1 cellular context compared by ENCODE assay signal in the genomic region with DNA sequence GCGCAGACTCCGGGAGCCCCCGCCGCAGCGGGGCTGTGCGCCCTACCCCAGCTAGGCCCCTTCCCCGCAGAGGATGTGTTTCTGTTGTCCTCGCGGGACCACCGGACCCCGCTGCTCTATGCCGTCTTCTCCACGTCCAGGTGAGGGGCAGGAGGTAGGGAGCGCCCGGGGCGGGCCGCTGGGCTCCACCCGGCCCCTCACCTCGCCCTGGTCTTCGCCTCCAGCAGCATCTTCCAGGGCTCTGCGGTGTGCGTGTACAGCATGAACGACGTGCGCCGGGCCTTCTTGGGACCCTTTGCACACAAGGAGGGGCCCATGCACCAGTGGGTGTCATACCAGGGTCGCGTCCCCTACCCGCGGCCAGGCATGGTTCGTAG.
A peak's percentile ranks its signal among the peaks of the same experiment; 100 is the strongest.
TF ChIP-seq lines count a peak whose summit lies in the region.

No MANE protein-coding gene starts in this region.

TF ChIP-seq in endothelial cell of umbilical vein, 7 proteins besides CTCF, POLR2A, EP300 and RAD21:
- peak; percentile 38 for TF ChIP-seq EZH2 (IDR thresholded peaks at IDR 0.05; ENCODE audit: borderline replicate concordance, low read depth, low read length, severe bottlenecking)
- TF ChIP-seq GATA2 (IDR thresholded peaks at IDR 0.05; ENCODE audit: insufficient read depth, insufficient read length, low read depth, low read length) = no peak
TF ChIP-seq in endothelial cell of umbilical vein: peak in this region for 1.
